Comparison of ENCODE assay signal across 1 cellular context in genomic region chr15:90869601-90870353, GRCh38.
TF ChIP-seq lines count a peak whose summit lies in the region.

No MANE protein-coding gene starts in this region.

TF ChIP-seq in K562, 482 proteins besides CTCF, POLR2A, EP300 and RAD21 (continued from another document and continues in another):
- TF ChIP-seq, protein P1, sequence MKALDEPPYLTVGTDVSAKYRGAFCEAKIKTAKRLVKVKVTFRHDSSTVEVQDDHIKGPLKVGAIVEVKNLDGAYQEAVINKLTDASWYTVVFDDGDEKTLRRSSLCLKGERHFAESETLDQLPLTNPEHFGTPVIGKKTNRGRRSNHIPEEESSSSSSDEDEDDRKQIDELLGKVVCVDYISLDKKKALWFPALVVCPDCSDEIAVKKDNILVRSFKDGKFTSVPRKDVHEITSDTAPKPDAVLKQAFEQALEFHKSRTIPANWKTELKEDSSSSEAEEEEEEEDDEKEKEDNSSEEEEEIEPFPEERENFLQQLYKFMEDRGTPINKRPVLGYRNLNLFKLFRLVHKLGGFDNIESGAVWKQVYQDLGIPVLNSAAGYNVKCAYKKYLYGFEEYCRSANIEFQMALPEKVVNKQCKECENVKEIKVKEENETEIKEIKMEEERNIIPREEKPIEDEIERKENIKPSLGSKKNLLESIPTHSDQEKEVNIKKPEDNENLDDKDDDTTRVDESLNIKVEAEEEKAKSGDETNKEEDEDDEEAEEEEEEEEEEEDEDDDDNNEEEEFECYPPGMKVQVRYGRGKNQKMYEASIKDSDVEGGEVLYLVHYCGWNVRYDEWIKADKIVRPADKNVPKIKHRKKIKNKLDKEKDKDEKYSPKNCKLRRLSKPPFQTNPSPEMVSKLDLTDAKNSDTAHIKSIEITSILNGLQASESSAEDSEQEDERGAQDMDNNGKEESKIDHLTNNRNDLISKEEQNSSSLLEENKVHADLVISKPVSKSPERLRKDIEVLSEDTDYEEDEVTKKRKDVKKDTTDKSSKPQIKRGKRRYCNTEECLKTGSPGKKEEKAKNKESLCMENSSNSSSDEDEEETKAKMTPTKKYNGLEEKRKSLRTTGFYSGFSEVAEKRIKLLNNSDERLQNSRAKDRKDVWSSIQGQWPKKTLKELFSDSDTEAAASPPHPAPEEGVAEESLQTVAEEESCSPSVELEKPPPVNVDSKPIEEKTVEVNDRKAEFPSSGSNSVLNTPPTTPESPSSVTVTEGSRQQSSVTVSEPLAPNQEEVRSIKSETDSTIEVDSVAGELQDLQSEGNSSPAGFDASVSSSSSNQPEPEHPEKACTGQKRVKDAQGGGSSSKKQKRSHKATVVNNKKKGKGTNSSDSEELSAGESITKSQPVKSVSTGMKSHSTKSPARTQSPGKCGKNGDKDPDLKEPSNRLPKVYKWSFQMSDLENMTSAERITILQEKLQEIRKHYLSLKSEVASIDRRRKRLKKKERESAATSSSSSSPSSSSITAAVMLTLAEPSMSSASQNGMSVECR (CRISPR knock-in tag; IDR thresholded peaks at IDR 0.05), result no peak
- TF ChIP-seq GTF2A2 (tag; IDR thresholded peaks at IDR 0.05) (peak; percentile 39; the same call in 1 of the 2 replicates), ZNF76 (CRISPR knock-in tag; IDR thresholded peaks at IDR 0.05; ENCODE audit: borderline replicate concordance) (0 out of 2 replicates have a peak, but pooled peaks have one; percentile 49), ZKSCAN3 (CRISPR knock-in tag; IDR thresholded peaks at IDR 0.05) (peak; percentile 76), TOE1 (IDR thresholded peaks at IDR 0.05; ENCODE audit: borderline replicate concordance) (no peak), TOE1 (CRISPR knock-in tag; IDR thresholded peaks at IDR 0.05; ENCODE audit: borderline replicate concordance, low read depth) (no peak), NFRKB (IDR thresholded peaks at IDR 0.05; ENCODE audit: low read depth) (peak; percentile 73), POU5F1 (IDR thresholded peaks at IDR 0.05; ENCODE audit: borderline replicate concordance, low read depth, low read length, partially characterized antibody) (no peak), CHD2 (IDR thresholded peaks at IDR 0.05; ENCODE audit: low read depth, low read length) (no peak), SPI1 (IDR thresholded peaks at IDR 0.05; ENCODE audit: borderline replicate concordance, low read depth, low read length) (peak; percentile 78), ELF1 (tag; IDR thresholded peaks at IDR 0.05) (no peak), NEUROD1 (IDR thresholded peaks at IDR 0.05; ENCODE audit: borderline replicate concordance, low read depth, low read length, partially characterized antibody) (peak; percentile 52), POLR2AphosphoS5 (IDR thresholded peaks at IDR 0.05; ENCODE audit: control insufficient read depth, insufficient read depth, low read depth, low read length) (peak; percentile 54; the same call in 1 of the 2 replicates), HSF4 (CRISPR knock-in tag; IDR thresholded peaks at IDR 0.05; ENCODE audit: borderline replicate concordance) (no peak), LARP7 (IDR thresholded peaks at IDR 0.05) (no peak), DDX20 (tag; IDR thresholded peaks at IDR 0.05; ENCODE audit: low read depth) (no peak), SETDB1 (IDR thresholded peaks at IDR 0.05; ENCODE audit: low read length) (no peak), ZNF124 (CRISPR knock-in tag; IDR thresholded peaks at IDR 0.05) (no peak), PHF8 (IDR thresholded peaks at IDR 0.05; ENCODE audit: borderline replicate concordance, low read length) (peak; percentile 27; the same call in 1 of the 2 replicates), HBP1 (CRISPR knock-in tag; IDR thresholded peaks at IDR 0.05) (no peak), ZNF592 (IDR thresholded peaks at IDR 0.05) (peak; percentile 84), RUNX1 (IDR thresholded peaks at IDR 0.05; ENCODE audit: low read depth) (no peak), ZKSCAN8 (CRISPR knock-in tag; IDR thresholded peaks at IDR 0.05) (0 out of 2 replicates have a peak, but pooled peaks have one; percentile 33), SMAD1 (IDR thresholded peaks at IDR 0.05; ENCODE audit: low read depth, low read length, partially characterized antibody) (peak; percentile 50), MEIS2 (IDR thresholded peaks at IDR 0.05; ENCODE audit: partially characterized antibody) (peak; percentile 12), NCOR1 (IDR thresholded peaks at IDR 0.05) (no peak), TCF7 (IDR thresholded peaks at IDR 0.05; ENCODE audit: borderline replicate concordance) (peak; percentile 77; the same call in 1 of the 2 replicates), STAT5A (IDR thresholded peaks at IDR 0.05; ENCODE audit: borderline replicate concordance, low read length) (no peak), ZNF780A (CRISPR knock-in tag; IDR thresholded peaks at IDR 0.05) (no peak), MNT (conservative IDR thresholded peaks at IDR 0.05) (peak in 1 of 2 experiments; percentile 28; a peak in 1 of 4 replicates), ILF3 (IDR thresholded peaks at IDR 0.05; ENCODE audit: borderline replicate concordance) (0 out of 2 replicates have a peak, but pooled peaks have one; percentile 62), CBX5 (IDR thresholded peaks at IDR 0.05; ENCODE audit: borderline replicate concordance, low read depth) (no peak), ZBTB7A (IDR thresholded peaks at IDR 0.05; ENCODE audit: borderline replicate concordance, control insufficient read depth, low read depth, low read length) (peak; percentile 80), GATAD2A (IDR thresholded peaks at IDR 0.05) (peak; percentile 51), HES1 (IDR thresholded peaks at IDR 0.05; ENCODE audit: low read depth) (no peak)
- TF ChIP-seq, protein P2, sequence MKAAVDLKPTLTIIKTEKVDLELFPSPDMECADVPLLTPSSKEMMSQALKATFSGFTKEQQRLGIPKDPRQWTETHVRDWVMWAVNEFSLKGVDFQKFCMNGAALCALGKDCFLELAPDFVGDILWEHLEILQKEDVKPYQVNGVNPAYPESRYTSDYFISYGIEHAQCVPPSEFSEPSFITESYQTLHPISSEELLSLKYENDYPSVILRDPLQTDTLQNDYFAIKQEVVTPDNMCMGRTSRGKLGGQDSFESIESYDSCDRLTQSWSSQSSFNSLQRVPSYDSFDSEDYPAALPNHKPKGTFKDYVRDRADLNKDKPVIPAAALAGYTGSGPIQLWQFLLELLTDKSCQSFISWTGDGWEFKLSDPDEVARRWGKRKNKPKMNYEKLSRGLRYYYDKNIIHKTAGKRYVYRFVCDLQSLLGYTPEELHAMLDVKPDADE (conservative IDR thresholded peaks at IDR 0.05; ENCODE audit: control insufficient read depth, low read depth, low read length), result no peak
- TF ChIP-seq, protein P3, sequence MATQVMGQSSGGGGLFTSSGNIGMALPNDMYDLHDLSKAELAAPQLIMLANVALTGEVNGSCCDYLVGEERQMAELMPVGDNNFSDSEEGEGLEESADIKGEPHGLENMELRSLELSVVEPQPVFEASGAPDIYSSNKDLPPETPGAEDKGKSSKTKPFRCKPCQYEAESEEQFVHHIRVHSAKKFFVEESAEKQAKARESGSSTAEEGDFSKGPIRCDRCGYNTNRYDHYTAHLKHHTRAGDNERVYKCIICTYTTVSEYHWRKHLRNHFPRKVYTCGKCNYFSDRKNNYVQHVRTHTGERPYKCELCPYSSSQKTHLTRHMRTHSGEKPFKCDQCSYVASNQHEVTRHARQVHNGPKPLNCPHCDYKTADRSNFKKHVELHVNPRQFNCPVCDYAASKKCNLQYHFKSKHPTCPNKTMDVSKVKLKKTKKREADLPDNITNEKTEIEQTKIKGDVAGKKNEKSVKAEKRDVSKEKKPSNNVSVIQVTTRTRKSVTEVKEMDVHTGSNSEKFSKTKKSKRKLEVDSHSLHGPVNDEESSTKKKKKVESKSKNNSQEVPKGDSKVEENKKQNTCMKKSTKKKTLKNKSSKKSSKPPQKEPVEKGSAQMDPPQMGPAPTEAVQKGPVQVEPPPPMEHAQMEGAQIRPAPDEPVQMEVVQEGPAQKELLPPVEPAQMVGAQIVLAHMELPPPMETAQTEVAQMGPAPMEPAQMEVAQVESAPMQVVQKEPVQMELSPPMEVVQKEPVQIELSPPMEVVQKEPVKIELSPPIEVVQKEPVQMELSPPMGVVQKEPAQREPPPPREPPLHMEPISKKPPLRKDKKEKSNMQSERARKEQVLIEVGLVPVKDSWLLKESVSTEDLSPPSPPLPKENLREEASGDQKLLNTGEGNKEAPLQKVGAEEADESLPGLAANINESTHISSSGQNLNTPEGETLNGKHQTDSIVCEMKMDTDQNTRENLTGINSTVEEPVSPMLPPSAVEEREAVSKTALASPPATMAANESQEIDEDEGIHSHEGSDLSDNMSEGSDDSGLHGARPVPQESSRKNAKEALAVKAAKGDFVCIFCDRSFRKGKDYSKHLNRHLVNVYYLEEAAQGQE (CRISPR knock-in tag; IDR thresholded peaks at IDR 0.05; ENCODE audit: low read depth), result peak; percentile 35; the same call in 1 of the 2 replicates
- TF ChIP-seq, protein P4, sequence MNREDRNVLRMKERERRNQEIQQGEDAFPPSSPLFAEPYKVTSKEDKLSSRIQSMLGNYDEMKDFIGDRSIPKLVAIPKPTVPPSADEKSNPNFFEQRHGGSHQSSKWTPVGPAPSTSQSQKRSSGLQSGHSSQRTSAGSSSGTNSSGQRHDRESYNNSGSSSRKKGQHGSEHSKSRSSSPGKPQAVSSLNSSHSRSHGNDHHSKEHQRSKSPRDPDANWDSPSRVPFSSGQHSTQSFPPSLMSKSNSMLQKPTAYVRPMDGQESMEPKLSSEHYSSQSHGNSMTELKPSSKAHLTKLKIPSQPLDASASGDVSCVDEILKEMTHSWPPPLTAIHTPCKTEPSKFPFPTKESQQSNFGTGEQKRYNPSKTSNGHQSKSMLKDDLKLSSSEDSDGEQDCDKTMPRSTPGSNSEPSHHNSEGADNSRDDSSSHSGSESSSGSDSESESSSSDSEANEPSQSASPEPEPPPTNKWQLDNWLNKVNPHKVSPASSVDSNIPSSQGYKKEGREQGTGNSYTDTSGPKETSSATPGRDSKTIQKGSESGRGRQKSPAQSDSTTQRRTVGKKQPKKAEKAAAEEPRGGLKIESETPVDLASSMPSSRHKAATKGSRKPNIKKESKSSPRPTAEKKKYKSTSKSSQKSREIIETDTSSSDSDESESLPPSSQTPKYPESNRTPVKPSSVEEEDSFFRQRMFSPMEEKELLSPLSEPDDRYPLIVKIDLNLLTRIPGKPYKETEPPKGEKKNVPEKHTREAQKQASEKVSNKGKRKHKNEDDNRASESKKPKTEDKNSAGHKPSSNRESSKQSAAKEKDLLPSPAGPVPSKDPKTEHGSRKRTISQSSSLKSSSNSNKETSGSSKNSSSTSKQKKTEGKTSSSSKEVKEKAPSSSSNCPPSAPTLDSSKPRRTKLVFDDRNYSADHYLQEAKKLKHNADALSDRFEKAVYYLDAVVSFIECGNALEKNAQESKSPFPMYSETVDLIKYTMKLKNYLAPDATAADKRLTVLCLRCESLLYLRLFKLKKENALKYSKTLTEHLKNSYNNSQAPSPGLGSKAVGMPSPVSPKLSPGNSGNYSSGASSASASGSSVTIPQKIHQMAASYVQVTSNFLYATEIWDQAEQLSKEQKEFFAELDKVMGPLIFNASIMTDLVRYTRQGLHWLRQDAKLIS (CRISPR knock-in tag; IDR thresholded peaks at IDR 0.05), result no peak
